Comparison of ENCODE assay signal across 31 cellular contexts in genomic region chr22:22571862-22572261, GRCh38. TPM values are rescaled to one million over a fixed set of nuclear protein-coding genes. Genes with fewer than 3 reads are reported as not detected.
"Had no signal": no experiment of that assay in that cellular context is flagged by ENCODE, and none has a peak within 500 bp of the region (broad histone marks: within the 10 kb centered on the region; RNA-seq: fewer than 3 reads in every experiment).

No MANE protein-coding gene starts in this region.

- H3K27ac ChIP-seq: stomach, suprapubic skin, testis, thoracic aorta, thyroid gland, tibial artery, tibial nerve, transverse colon, upper lobe of left lung, upper lobe of right lung, uterus, vagina had no signal

- H3K4me3 ChIP-seq: stomach, suprapubic skin, testis, thoracic aorta, thyroid gland, tibial artery, tibial nerve, transverse colon, upper lobe of left lung, upper lobe of right lung, uterus, vagina had no signal

- H3K4me1 ChIP-seq: stomach, suprapubic skin, testis, thyroid gland, tibial artery, tibial nerve, transverse colon, upper lobe of left lung, upper lobe of right lung, uterus, vagina had no signal

- H3K27me3 ChIP-seq: testis, thyroid gland, tibial nerve, upper lobe of left lung, uterus, vagina had no signal

- FAIRE-seq: urothelium cell line had no signal

- DNase-seq: stimulated activated CD4-positive, alpha-beta T cell treated with anti-CD3 and anti-CD28 coated beads, Interleukin-2, amount 100 ng/mL, for 48 hours; stimulated activated CD4-positive, alpha-beta T cell treated with anti-CD3 and anti-CD28 coated beads, Interleukin-4, amount 100 ng/mL, for 1 hour; stimulated activated CD4-positive, alpha-beta T cell treated with anti-CD3 and anti-CD28 coated beads, Interleukin-4, amount 100 ng/mL, for 24 hours; stimulated activated CD4-positive, alpha-beta T cell treated with anti-CD3 and anti-CD28 coated beads, Interleukin-4, amount 100 ng/mL, for 4 hours; stimulated activated CD8-positive, alpha-beta memory T cell treated with anti-CD3 and anti-CD28 coated beads, Interleukin-4, amount 100 ng/mL, for 48 hours; stimulated activated naive B cell treated with anti-CD40 and anti-IgM and Interleukin-4, amounts not matched to agents 10 μg/mL and 1 μg/mL and 100 μg/mL, for 72 hours; stimulated activated naive CD4-positive, alpha-beta T cell; stimulated activated naive CD4-positive, alpha-beta T cell treated with Interleukin-2 at 50 U/mL for 16 hours; stimulated activated naive CD8-positive, alpha-beta T cell treated with anti-CD3 and anti-CD28 coated beads, Interleukin-15, amount 100 ng/mL, for 72 hours; stimulated activated naive CD8-positive, alpha-beta T cell treated with anti-CD3 and anti-CD28 coated beads, Interleukin-15, Interleukin-2, amounts not matched to agents 100 U/mL and 50 U/mL, for 24 hours; stomach; substantia nigra; testis; thyroid gland; tibial artery; transverse colon; trophoblast cell; upper lobe of left lung; upper lobe of right lung; uterus had no signal

- ATAC-seq: stimulated activated effector memory CD8-positive, alpha-beta T cell treated with anti-CD3 and anti-CD28 coated beads, Interleukin-12 subunit alpha, Interleukin-12 subunit beta, amount 100 ng/mL, for 72 hours; stimulated activated memory B cell treated with anti-CD40 and anti-IgM and Interleukin-4, amounts not matched to agents 10 μg/mL and 1 μg/mL and 100 μg/mL, for 72 hours; stimulated activated naive B cell treated with anti-CD40 and anti-IgM and Interleukin-4, amounts not matched to agents 10 μg/mL and 1 μg/mL and 100 μg/mL, for 72 hours; stimulated activated naive CD8-positive, alpha-beta T cell treated with anti-CD3 and anti-CD28 coated beads, Interleukin-15, amount 100 ng/mL, for 72 hours; stimulated activated naive CD8-positive, alpha-beta T cell treated with anti-CD3 and anti-CD28 coated beads, Interleukin-15, Interleukin-2, amounts not matched to agents 100 U/mL and 50 U/mL, for 24 hours; upper lobe of right lung had no signal

- H3K9me3 ChIP-seq: stomach, suprapubic skin, testis, thoracic aorta, thyroid gland, tibial artery, tibial nerve, transverse colon, upper lobe of left lung, upper lobe of right lung, uterus, vagina had no signal

- H3K36me3 ChIP-seq: stomach, suprapubic skin, thoracic aorta, thyroid gland, tibial artery, tibial nerve, transverse colon, upper lobe of left lung, upper lobe of right lung, uterus, vagina had no signal

RNA-seq across cellular contexts. Expression of gene PRAME, which starts 12.8 kb away (rescaled TPM):
- total RNA-seq: stomach, subcutaneous adipose tissue, suprapubic skin, temporal lobe, thoracic aorta, tibial nerve, upper lobe of right lung, ureter, urinary bladder, vagina had no signal
- polyA plus RNA-seq: stomach, urinary bladder had no signal

RNA-seq across cellular contexts. Expression of gene ZNF280A, which starts 51.8 kb away (rescaled TPM):
- total RNA-seq: stomach, subcutaneous adipose tissue, suprapubic skin, temporal lobe, thoracic aorta, thyroid gland, transverse colon, upper lobe of left lung, upper lobe of right lung, ureter, urinary bladder, uterus, vagina had no signal
- polyA plus RNA-seq: stomach, urinary bladder had no signal
